29 cellular contexts compared by ENCODE assay signal in genomic region chr1:190699165-190699564, GRCh38.
"Had no signal": no experiment of that assay in that cellular context is flagged by ENCODE, and none has a peak within 500 bp of the region (broad histone marks: within the 10 kb centered on the region; RNA-seq: fewer than 3 reads in every experiment).

No MANE protein-coding gene starts in this region.

- H3K4me3 ChIP-seq: colonic mucosa, heart right ventricle, left lung, prostate gland, right atrium auricular region, smooth muscle cell, suprapubic skin, transverse colon, upper lobe of right lung, uterus had no signal

- DNase-seq: colonic mucosa; effector CD8-positive, alpha-beta T cell; endodermal cell; foreskin keratinocyte; glutamatergic neuron; heart right ventricle; hippocampal formation; left cardiac atrium; mesendoderm; naive thymus-derived CD8-positive, alpha-beta T cell; nephron progenitor cell; nucleus accumbens; stimulated activated CD4-positive, alpha-beta T cell treated with anti-CD3 and anti-CD28 coated beads, Interleukin-12 subunit alpha, Interleukin-12 subunit beta, amount 100 ng/mL, for 4 hours; stimulated activated CD4-positive, alpha-beta T cell treated with anti-CD3 and anti-CD28 coated beads, Interleukin-1b, Interleukin-23, amount 100 ng/mL, for 48 hours; stimulated activated CD4-positive, alpha-beta T cell treated with anti-CD3 and anti-CD28 coated beads, Interleukin-4, amount 100 ng/mL, for 1 hour; transverse colon; upper lobe of right lung; uterus had no signal

- H3K4me1 ChIP-seq: colonic mucosa, foreskin keratinocyte, heart right ventricle, left lung, prostate gland, right atrium auricular region, suprapubic skin, transverse colon, upper lobe of right lung, uterus had no signal

- H3K36me3 ChIP-seq: colonic mucosa, heart right ventricle, left lung, prostate gland, right atrium auricular region, suprapubic skin, transverse colon, upper lobe of right lung, uterus had no signal

- H3K27me3 ChIP-seq: colonic mucosa, foreskin keratinocyte, heart right ventricle, left lung, right atrium auricular region, suprapubic skin, transverse colon, upper lobe of right lung, uterus had no signal

- H3K27ac Mint-ChIP-seq: dendritic cell treated with granulocyte-macrophage colony-stimulating factor and Interleukin-4, amounts not matched to agents 40 ng/mL and 50 ng/mL, for 4 days; endodermal cell; naive thymus-derived CD8-positive, alpha-beta T cell; nephron progenitor cell; stimulated activated effector memory CD8-positive, alpha-beta T cell treated with anti-CD3 and anti-CD28 coated beads, Interleukin-12 subunit alpha, Interleukin-12 subunit beta, amount 100 ng/mL, for 72 hours; stimulated activated naive CD8-positive, alpha-beta T cell treated with anti-CD3 and anti-CD28 coated beads, Interleukin-15, Interleukin-2, amounts not matched to agents 100 ng/mL and 50 ng/mL, for 24 hours had no signal

- H3K27me3 Mint-ChIP-seq: dendritic cell treated with granulocyte-macrophage colony-stimulating factor and Interleukin-4, amounts not matched to agents 40 ng/mL and 50 ng/mL, for 4 days; naive thymus-derived CD8-positive, alpha-beta T cell; stimulated activated naive CD8-positive, alpha-beta T cell treated with anti-CD3 and anti-CD28 coated beads, Interleukin-15, Interleukin-2, amounts not matched to agents 100 ng/mL and 50 ng/mL, for 24 hours had no signal

- H3K9me3 Mint-ChIP-seq: endodermal cell, nephron progenitor cell had no signal

- ATAC-seq: esophagus mucosa; foreskin keratinocyte; heart right ventricle; left cardiac atrium; left lung; naive thymus-derived CD8-positive, alpha-beta T cell; sciatic nerve; stimulated activated effector memory CD8-positive, alpha-beta T cell treated with anti-CD3 and anti-CD28 coated beads, Interleukin-12 subunit alpha, Interleukin-12 subunit beta, amount 100 ng/mL, for 72 hours; upper lobe of right lung had no signal

- H3K4me3 Mint-ChIP-seq: dendritic cell treated with granulocyte-macrophage colony-stimulating factor and Interleukin-4, amounts not matched to agents 40 ng/mL and 50 ng/mL, for 4 days; endodermal cell; naive thymus-derived CD8-positive, alpha-beta T cell; nephron progenitor cell; stimulated activated effector memory CD8-positive, alpha-beta T cell treated with anti-CD3 and anti-CD28 coated beads, Interleukin-12 subunit alpha, Interleukin-12 subunit beta, amount 100 ng/mL, for 72 hours; stimulated activated naive CD8-positive, alpha-beta T cell treated with anti-CD3 and anti-CD28 coated beads, Interleukin-15, Interleukin-2, amounts not matched to agents 100 ng/mL and 50 ng/mL, for 24 hours had no signal

- H3K36me3 Mint-ChIP-seq: naive thymus-derived CD8-positive, alpha-beta T cell; stimulated activated effector memory CD8-positive, alpha-beta T cell treated with anti-CD3 and anti-CD28 coated beads, Interleukin-12 subunit alpha, Interleukin-12 subunit beta, amount 100 ng/mL, for 72 hours had no signal

- H3K9me3 ChIP-seq: colonic mucosa, prostate gland, right atrium auricular region, suprapubic skin, transverse colon, upper lobe of right lung, uterus had no signal

- H3K4me1 Mint-ChIP-seq: naive thymus-derived CD8-positive, alpha-beta T cell; nephron progenitor cell; stimulated activated effector memory CD8-positive, alpha-beta T cell treated with anti-CD3 and anti-CD28 coated beads, Interleukin-12 subunit alpha, Interleukin-12 subunit beta, amount 100 ng/mL, for 72 hours had no signal

- H3K27ac ChIP-seq: colonic mucosa, epithelial cell of prostate, foreskin keratinocyte, heart right ventricle, left lung, prostate gland, right atrium auricular region, suprapubic skin, transverse colon, upper lobe of right lung, uterus had no signal
